8 cellular contexts compared by ENCODE assay signal in the genomic region with DNA sequence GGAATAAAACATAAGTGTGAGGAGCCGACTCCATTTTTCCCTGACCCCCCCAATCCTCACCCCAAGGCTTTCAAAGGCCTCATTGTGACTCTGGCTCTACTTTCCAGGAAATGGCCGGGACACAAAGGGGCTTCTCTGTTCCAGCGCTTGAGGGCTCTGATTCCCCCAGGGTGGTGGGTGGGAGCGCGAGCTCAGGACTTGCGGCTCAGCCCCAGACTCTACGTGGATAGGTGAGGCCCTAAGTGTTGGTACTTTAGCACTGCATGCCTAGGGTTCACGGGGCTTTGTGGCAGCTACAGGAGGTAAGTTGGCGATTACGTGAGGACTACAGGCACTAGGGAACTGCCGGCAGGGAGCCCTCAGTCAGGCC. TPM values are rescaled to one million over a fixed set of nuclear protein-coding genes. Genes with fewer than 3 reads are reported as not detected.
DNase-seq lines count a peak whose midpoint lies in the region; ATAC-seq and TF ChIP-seq lines count a peak whose summit lies in the region.

No MANE protein-coding gene starts in this region.

- 1% methylated on average over 10 of the region's 11 CpGs for WGBS in suprapubic skin

- peak overlapping the region; percentile 89 for H3K27ac ChIP-seq in C4-2B
- H3K27ac ChIP-seq in KMS-11: peak overlapping the region; percentile 76
- peak overlapping the region; percentile 94 for H3K27ac ChIP-seq in breast epithelium
- H3K27ac ChIP-seq in left lung: peak overlapping the region; percentile 90 to 95
- peak overlapping the region; percentile 95 for H3K27ac ChIP-seq in suprapubic skin

- H3K4me2 ChIP-seq in KMS-11: peak overlapping the region; percentile 91

- H3K4me1 ChIP-seq in KMS-11 (ENCODE audit: low read depth, poor library complexity, severe bottlenecking) (peaks cover 24% of the 10 kb centered on the region), breast epithelium (peaks cover 5 to 7% of the 10 kb centered on the region in 2 donors), left lung (peaks cover 12 to 13% of the 10 kb centered on the region in 2 donors), suprapubic skin (peaks cover 18% of the 10 kb centered on the region)

- peaks cover 7% of the 10 kb centered on the region; the same call in 1 of the 2 replicates for H3K36me3 ChIP-seq in KMS-11 (ENCODE audit: insufficient read depth)
- no peaks in the 10 kb centered on the region for H3K36me3 ChIP-seq in breast epithelium
- H3K36me3 ChIP-seq in left lung: peaks cover 0 to 55% of the 10 kb centered on the region in 2 donors
- H3K36me3 ChIP-seq in suprapubic skin: peaks cover 40% of the 10 kb centered on the region

- H3K9me3 ChIP-seq in breast epithelium (no peaks in the 10 kb centered on the region), left lung (no peaks in the 10 kb centered on the region), suprapubic skin (no peaks in the 10 kb centered on the region)

- TF ChIP-seq CTCF in C4-2B (conservative IDR thresholded peaks at IDR 0.05) (no peak), KMS-11 (conservative IDR thresholded peaks at IDR 0.05; ENCODE audit: low read depth, low read length) (no peak), breast epithelium (IDR thresholded peaks at IDR 0.05) (no peak), left lung (IDR thresholded peaks at IDR 0.05) (no peak), suprapubic skin (IDR thresholded peaks at IDR 0.05) (no peak)

- intact Hi-C loops in breast epithelium (cut with DNase I; ENCODE audit: low total_unique reads): no loop called here
- intact Hi-C loops in left lung (cut with DNase I): no loop called here

- no peak for TF ChIP-seq EP300 in suprapubic skin (IDR thresholded peaks at IDR 0.05)

- peaks cover 22% of the 10 kb centered on the region for H3K79me2 ChIP-seq in KMS-11 (ENCODE audit: insufficient read depth, low read depth)

- H3K27me3 ChIP-seq in KMS-11 (ENCODE audit: insufficient read depth, low read depth) (no peaks in the 10 kb centered on the region), breast epithelium (no peaks in the 10 kb centered on the region), left lung (no peaks in the 10 kb centered on the region), suprapubic skin (no peaks in the 10 kb centered on the region)

- peak overlapping the region; percentile 84 for H3K9ac ChIP-seq in KMS-11

- no peak for DNase-seq in breast epithelium (ENCODE audit: low spot score in 2 of 2)
- no peak for DNase-seq in left lung
- DNase-seq in suprapubic skin (ENCODE audit: low spot score in 2 of 2): peak in 1 of 2 donors; percentile 60
- DNase-seq in NCI-H2107 (lab: John Stamatoyannopoulos, UW): no peak
- DNase-seq in effector CD8-positive, alpha-beta T cell (lab: John Stamatoyannopoulos, UW): no peak
- DNase-seq in HCEC 1CT: no peak

- peak; percentile 3 for ATAC-seq in left lung

- H3K4me3 ChIP-seq in KMS-11 (IDR thresholded peaks at IDR 0.05; ENCODE audit: insufficient read depth, low read depth, low read length): peak overlapping the region; percentile 51
- peak overlapping the region; percentile 72 to 89 (median 87) for H3K4me3 ChIP-seq in breast epithelium
- H3K4me3 ChIP-seq in left lung: peak overlapping the region; percentile 83 to 91
- H3K4me3 ChIP-seq in suprapubic skin: peak overlapping the region; percentile 79

- H2AFZ ChIP-seq in KMS-11 (ENCODE audit: low read depth): peak overlapping the region; percentile 73

- H4K20me1 ChIP-seq in KMS-11 (ENCODE audit: insufficient read depth): no peaks in the 10 kb centered on the region

- no peak for TF ChIP-seq POLR2A in breast epithelium (IDR thresholded peaks at IDR 0.05)
- no peak for TF ChIP-seq POLR2A in suprapubic skin (IDR thresholded peaks at IDR 0.05)

RNA-seq across cellular contexts. Expression of a gene that starts 0.5 kb away (rescaled TPM):
- total RNA-seq in breast epithelium (10 to 100 TPM; 69.9 to 86.1 (median 85.9) TPM), left lung (100 to 1,000 TPM; 135 to 152 TPM), suprapubic skin (10 to 100 TPM; 36.4 to 51.4 (median 42.4) TPM)

RNA-seq across cellular contexts. Expression of a gene that starts 15.1 kb away (rescaled TPM):
- total RNA-seq in breast epithelium: 100 to 1,000 TPM in 2 of 3 donors, 10 to 100 TPM in 1; 79.2 to 132 (median 103) TPM
- total RNA-seq in left lung: 100 to 1,000 TPM; 193 to 213 TPM
- 100 to 1,000 TPM; 176 to 218 (median 179) TPM for total RNA-seq in suprapubic skin

RNA-seq across cellular contexts. Expression of a gene that starts 18.6 kb away (rescaled TPM):
- total RNA-seq in breast epithelium: 10 to 100 TPM; 44.3 to 84.4 (median 54.1) TPM
- 10 to 100 TPM; 49.9 to 58.4 TPM for total RNA-seq in left lung
- 100 to 1,000 TPM in 1 of 4 donors, 10 to 100 TPM in 3; 27.2 to 141 (median 39.7) TPM for total RNA-seq in suprapubic skin

RNA-seq across cellular contexts. Expression of a gene that starts 23.4 kb away (rescaled TPM):
- total RNA-seq in breast epithelium: under 1 TPM in 1 of 3 donors, not detected in 2; 0.88 TPM
- total RNA-seq in left lung: 1 to 10 TPM in 1 of 2 donors, under 1 TPM in 1; 0.73 to 1.0 TPM
- not detected for total RNA-seq in suprapubic skin

RNA-seq across cellular contexts. Expression of a gene that starts 44.7 kb away (rescaled TPM):
- 100 to 1,000 TPM; 198 to 207 (median 198) TPM for total RNA-seq in breast epithelium
- 100 to 1,000 TPM; 175 to 187 TPM for total RNA-seq in left lung
- 100 to 1,000 TPM in 3 of 4 donors, 10 to 100 TPM in 1; 93.8 to 182 (median 111) TPM for total RNA-seq in suprapubic skin
